ENCODE assay signal across 1 cellular context in genomic region chr11:130672911-130673310, GRCh38.
TF ChIP-seq lines count a peak whose summit lies in the region.

No MANE protein-coding gene starts in this region.

TF ChIP-seq in Ishikawa, 13 proteins besides CTCF, POLR2A, EP300 and RAD21 (continued from another document):
- TF ChIP-seq NFIC (IDR thresholded peaks at IDR 0.05) = peak; percentile 92
- TF ChIP-seq CREB1 (IDR thresholded peaks at IDR 0.05; ENCODE audit: low read depth) = no peak; the same call in 1 of the 2 replicates
- peak; percentile 78 for TF ChIP-seq ZBTB7A (IDR thresholded peaks at IDR 0.05; ENCODE audit: low read depth)
- TF ChIP-seq YY1 (IDR thresholded peaks at IDR 0.05; ENCODE audit: low read depth) = no peak
